ENCODE assay signal across 8 cellular contexts in genomic region chr3:172591876-172592771, GRCh38.
DNase-seq lines count a peak whose midpoint lies in the region; ATAC-seq lines count a peak whose summit lies in the region.
"Had no signal": no experiment of that assay in that cellular context is flagged by ENCODE, and none has a peak within 500 bp of the region (broad histone marks: within the 10 kb centered on the region; RNA-seq: fewer than 3 reads in every experiment).

No MANE protein-coding gene starts in this region.

- H3K36me3 Mint-ChIP-seq in activated CD4-positive, alpha-beta memory T cell treated with anti-CD3 and anti-CD28 coated beads for 36 hours: peaks cover 17% of the 10 kb centered on the region
- peaks cover 0 to 11% (median 0%) of the 10 kb centered on the region in 3 donors for H3K36me3 Mint-ChIP-seq in naive thymus-derived CD8-positive, alpha-beta T cell

- peaks cover 6% of the 10 kb centered on the region for H3K27me3 Mint-ChIP-seq in activated CD4-positive, alpha-beta memory T cell treated with anti-CD3 and anti-CD28 coated beads for 36 hours
- no peaks in the 10 kb centered on the region for H3K27me3 Mint-ChIP-seq in naive thymus-derived CD8-positive, alpha-beta T cell

- POLR2A ChIA-PET in activated CD4-positive, alpha-beta memory T cell treated with anti-CD3 and anti-CD28 coated beads for 36 hours (lab: Charles Lee): interaction anchor here (0.9 to 2.8 kb wide), 9 partner anchors 9 to 79 kb away, joined by 3 to 18 read pairs (median 5); partner anchors contain the start of gene TNFSF10
- POLR2A ChIA-PET in naive thymus-derived CD8-positive, alpha-beta T cell (lab: Charles Lee): interaction anchor here (1.7 kb wide), 1 partner anchor 69 kb away, joined by 4 read pairs; the partner anchor contains the start of gene TNFSF10

- CTCF ChIA-PET in activated CD4-positive, alpha-beta memory T cell treated with anti-CD3 and anti-CD28 coated beads for 36 hours (lab: Charles Lee): interaction anchor here (1.0 to 2.5 kb wide), 9 partner anchors 12 to 80 kb away, joined by 3 to 10 read pairs (median 5); no protein-coding TSS in a partner anchor

- peak overlapping the region; percentile 84 for H3K27ac Mint-ChIP-seq in activated CD4-positive, alpha-beta memory T cell treated with anti-CD3 and anti-CD28 coated beads for 36 hours
- peak overlapping the region; percentile 61 to 92 (median 72) for H3K27ac Mint-ChIP-seq in naive thymus-derived CD8-positive, alpha-beta T cell

- H3K4me1 Mint-ChIP-seq in activated CD4-positive, alpha-beta memory T cell treated with anti-CD3 and anti-CD28 coated beads for 36 hours (ENCODE audit: low read depth): peaks cover 72% of the 10 kb centered on the region
- H3K4me1 Mint-ChIP-seq in naive thymus-derived CD8-positive, alpha-beta T cell: peaks cover 20 to 70% (median 47%) of the 10 kb centered on the region in 4 donors
- H3K4me1 Mint-ChIP-seq: neural crest cell had no signal

- peak; percentile 83 for ATAC-seq in GM19455 (IDR thresholded peaks at IDR 0.05; ENCODE audit: unreplicated experiment)
- ATAC-seq in HG03457 (IDR thresholded peaks at IDR 0.05; ENCODE audit: unreplicated experiment): peak; percentile 83
- peak; percentile 81 to 89 for ATAC-seq in naive thymus-derived CD8-positive, alpha-beta T cell

- peak overlapping the region; percentile 53 for H3K4me3 Mint-ChIP-seq in activated CD4-positive, alpha-beta memory T cell treated with anti-CD3 and anti-CD28 coated beads for 36 hours
- H3K4me3 Mint-ChIP-seq in naive thymus-derived CD8-positive, alpha-beta T cell: peak overlapping the region; percentile 65 to 84 (median 73)
- H3K4me3 Mint-ChIP-seq: neural crest cell had no signal

- intact Hi-C loops in activated CD4-positive, alpha-beta memory T cell treated with anti-CD3 and anti-CD28 coated beads for 36 hours (cut with micrococcal nuclease): loop anchor here (1.0 to 10.0 kb wide), 10 partner anchors 10 to 485 kb away; partner anchors contain the start of gene ECT2

- DNase-seq in activated CD4-positive, alpha-beta memory T cell treated with anti-CD3 and anti-CD28 coated beads for 36 hours: peak; percentile 95
- peak in 9 of 10 donors; percentile 35 to 72 (median 64) for DNase-seq in naive thymus-derived CD8-positive, alpha-beta T cell
- DNase-seq in HPDE6-E6E7 (ENCODE audit: extremely low spot score): no peak
- no peak for DNase-seq in HCEC 1CT
- no peak for DNase-seq in nucleus accumbens (lab: John Stamatoyannopoulos, UW)

- H3K9me3 Mint-ChIP-seq in activated CD4-positive, alpha-beta memory T cell treated with anti-CD3 and anti-CD28 coated beads for 36 hours: peaks cover 19% of the 10 kb centered on the region
- peaks cover 0 to 16% (median 0%) of the 10 kb centered on the region in 9 donors for H3K9me3 Mint-ChIP-seq in naive thymus-derived CD8-positive, alpha-beta T cell
- H3K9me3 Mint-ChIP-seq: neural crest cell had no signal

Comparison
In these comparisons a context has a peak if more than half of its experiments do, and no peak if none do; other contexts are left out.
1. DNase-seq: peak in activated CD4-positive, alpha-beta memory T cell treated with anti-CD3 and anti-CD28 coated beads for 36 hours (single experiment) and naive thymus-derived CD8-positive, alpha-beta T cell (9 of 10); none in HPDE6-E6E7 (single experiment), HCEC 1CT (single experiment) and nucleus accumbens (0 of 56).
2. Peak in every context shown above with its lines, with median percentiles within 50 percentile points of each other: ATAC-seq.